28 cellular contexts compared by ENCODE assay signal in the genomic region with DNA sequence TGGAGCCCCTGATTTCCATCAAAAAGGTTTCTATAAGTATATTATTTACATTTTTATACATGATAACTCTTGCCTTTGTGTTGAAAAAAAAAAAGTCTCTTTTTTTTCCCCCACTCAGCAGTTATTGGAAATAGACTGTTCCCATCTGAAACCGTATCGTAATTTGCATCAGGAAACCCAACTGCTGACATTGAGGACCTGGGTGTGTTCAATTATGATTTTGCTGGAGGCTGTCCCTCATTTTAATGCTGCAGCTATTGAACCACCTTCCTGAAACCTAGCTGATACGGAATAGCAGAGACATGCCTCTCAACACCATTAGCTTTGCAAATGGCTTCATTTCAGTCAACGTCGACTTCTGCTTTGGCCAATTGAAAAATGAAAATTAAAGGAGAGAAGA.
"Had no signal": no experiment of that assay in that cellular context is flagged by ENCODE, and none has a peak within 500 bp of the region (broad histone marks: within the 10 kb centered on the region; RNA-seq: fewer than 3 reads in every experiment).

No MANE protein-coding gene starts in this region.

- H3K36me3 Mint-ChIP-seq: activated CD8-positive, alpha-beta memory T cell treated with anti-CD3 and anti-CD28 coated beads, Interleukin-2, amount 10 ng/mL, durations not matched to agents 7 days and 5 days; T-cell had no signal

- DNase-seq: activated B cell treated with CpG ODN at 0.5 μM for 24 hours; activated CD4-positive, alpha-beta T cell treated with anti-CD3 and anti-CD28 coated beads for 1 hour; activated CD4-positive, alpha-beta T cell treated with anti-CD3 and anti-CD28 coated beads, Interleukin-2, amount 10 ng/mL, durations not matched to agents 24 days and 14 days; activated CD8-positive, alpha-beta memory T cell treated with anti-CD3 and anti-CD28 coated beads, Interleukin-2, amount 10 ng/mL, durations not matched to agents 7 days and 5 days; activated effector memory CD4-positive, alpha-beta T cell treated with anti-CD3 and anti-CD28 coated beads, Interleukin-2, amount 50 U/mL, for 16 hours; activated naive CD4-positive, alpha-beta T cell treated with Interleukin-2 at 50 U/mL for 16 hours; activated naive CD8-positive, alpha-beta T cell treated with anti-CD3 and anti-CD28 coated beads, Interleukin-2, amount 50 U/mL, for 24 hours; activated T-cell treated with anti-CD3 and anti-CD28 coated beads, Interleukin-2, amount 50 U/mL, for 24 hours; amniotic stem cell; body of pancreas; Kasumi-1; NCI-H1092; NCI-H1417; NCI-H1930; NCI-H2171 treated with DMSO at 0.1 percent for 48 hours; NCI-H226; NCI-H69; NK-92 treated with Interleukin-12 subunit alpha and Interleukin-12 subunit beta, amount 100 ng/mL, for 24 hours; Peyer's patch; Right ventricle myocardium superior; T-cell; T-helper 2 cell; T1000 had no signal

- H3K4me1 ChIP-seq: ascending aorta, body of pancreas, Peyer's patch, SJCRH30 had no signal

- H3K27ac ChIP-seq: ascending aorta, body of pancreas, Peyer's patch, RWPE1, SJCRH30 had no signal

- H3K27me3 ChIP-seq: ascending aorta, body of pancreas, Peyer's patch had no signal

- H3K4me1 Mint-ChIP-seq: activated B cell treated with CpG ODN at 0.5 μM for 24 hours; central memory CD8-positive, alpha-beta T cell; T-cell had no signal

- H3K4me3 Mint-ChIP-seq: activated B cell treated with CpG ODN at 0.5 μM for 24 hours; activated CD4-positive, alpha-beta T cell treated with anti-CD3 and anti-CD28 coated beads, Interleukin-2, amount 10 ng/mL, durations not matched to agents 24 days and 14 days; activated CD8-positive, alpha-beta memory T cell treated with anti-CD3 and anti-CD28 coated beads, Interleukin-2, amount 10 ng/mL, durations not matched to agents 7 days and 5 days; activated naive CD8-positive, alpha-beta T cell treated with anti-CD3 and anti-CD28 coated beads, Interleukin-2, amount 50 U/mL, for 24 hours; activated T-cell treated with anti-CD3 and anti-CD28 coated beads, Interleukin-2, amount 50 U/mL, for 24 hours; central memory CD8-positive, alpha-beta T cell; T-cell had no signal

- H3K36me3 ChIP-seq: ascending aorta, Peyer's patch, SJCRH30 had no signal

- ATAC-seq: activated CD8-positive, alpha-beta memory T cell treated with anti-CD3 and anti-CD28 coated beads, Interleukin-2, amount 10 ng/mL, durations not matched to agents 7 days and 5 days; activated naive CD4-positive, alpha-beta T cell treated with anti-CD3 and anti-CD28 coated beads, Interleukin-2, amount 50 U/mL, for 72 hours; activated naive CD8-positive, alpha-beta T cell treated with anti-CD3 and anti-CD28 coated beads, Interleukin-2, amount 50 U/mL, for 24 hours; body of pancreas; T-cell had no signal

- H3K4me3 ChIP-seq: ascending aorta, body of pancreas, Peyer's patch, SJCRH30 had no signal

- H3K9me3 ChIP-seq: ascending aorta, body of pancreas, Peyer's patch, SJCRH30 had no signal

- H3K27ac Mint-ChIP-seq: activated B cell treated with CpG ODN at 0.5 μM for 24 hours; activated CD4-positive, alpha-beta T cell treated with anti-CD3 and anti-CD28 coated beads, Interleukin-2, amount 10 ng/mL, durations not matched to agents 24 days and 14 days; activated CD8-positive, alpha-beta memory T cell treated with anti-CD3 and anti-CD28 coated beads, Interleukin-2, amount 10 ng/mL, durations not matched to agents 7 days and 5 days; activated naive CD4-positive, alpha-beta T cell treated with anti-CD3 and anti-CD28 coated beads, Interleukin-2, amount 50 U/mL, for 72 hours; activated naive CD8-positive, alpha-beta T cell treated with anti-CD3 and anti-CD28 coated beads, Interleukin-2, amount 50 U/mL, for 24 hours; activated T-cell treated with anti-CD3 and anti-CD28 coated beads, Interleukin-2, amount 50 U/mL, for 24 hours; T-cell had no signal

- H3K27me3 Mint-ChIP-seq: activated CD4-positive, alpha-beta T cell treated with anti-CD3 and anti-CD28 coated beads, Interleukin-2, amount 10 ng/mL, durations not matched to agents 24 days and 14 days had no signal

- H3K9me3 Mint-ChIP-seq: activated naive CD8-positive, alpha-beta T cell treated with anti-CD3 and anti-CD28 coated beads, Interleukin-2, amount 50 U/mL, for 24 hours; activated T-cell treated with anti-CD3 and anti-CD28 coated beads, Interleukin-2, amount 50 U/mL, for 24 hours; central memory CD8-positive, alpha-beta T cell had no signal
